In the genomic region with DNA sequence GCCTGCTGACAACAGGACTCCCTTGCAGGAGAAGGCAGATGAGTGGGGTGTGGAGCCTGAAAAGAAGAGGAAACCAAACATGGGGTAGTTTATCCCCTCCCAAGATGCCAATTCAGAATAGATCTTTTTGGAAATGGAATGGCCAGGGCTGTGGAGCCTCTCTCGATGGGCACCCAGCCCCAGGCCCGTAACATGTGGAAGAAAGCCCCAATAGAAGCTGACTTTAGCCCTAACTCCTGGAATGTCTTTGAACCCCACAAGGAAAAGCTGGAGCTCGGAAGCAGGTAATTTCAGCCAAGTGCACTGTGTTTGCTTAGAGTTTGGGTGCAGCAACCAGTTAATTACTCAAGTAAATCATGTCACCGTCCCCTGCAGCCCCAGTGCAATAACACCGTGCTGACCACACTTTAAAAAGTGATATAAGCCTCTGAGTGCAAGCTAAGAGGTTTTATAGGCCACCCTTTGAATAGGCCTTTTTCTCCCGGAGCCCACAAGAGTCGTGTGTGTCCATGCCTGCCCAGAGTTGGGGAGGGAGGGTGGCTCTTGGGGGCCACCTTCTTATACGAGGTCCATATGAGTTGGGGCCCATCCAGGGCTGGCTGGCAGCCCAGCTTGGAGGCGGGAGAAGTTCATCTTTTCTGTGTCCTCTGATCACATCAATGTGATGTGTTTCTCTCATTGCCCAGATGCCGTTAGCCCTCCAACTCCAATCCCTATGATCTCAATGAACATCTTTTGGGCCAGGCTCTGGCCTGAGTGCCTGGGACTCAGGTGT, we compare ENCODE assay signal across 32 cellular contexts.
"Had no signal": no experiment of that assay in that cellular context is flagged by ENCODE, and none has a peak within 500 bp of the region (broad histone marks: within the 10 kb centered on the region; RNA-seq: fewer than 3 reads in every experiment).

No MANE protein-coding gene starts in this region.

- ATAC-seq: activated CD8-positive, alpha-beta T cell treated with anti-CD3 and anti-CD28 coated beads, Interleukin-2, amount 10 ng/mL, durations not matched to agents 7 days and 5 days; activated naive CD4-positive, alpha-beta T cell treated with anti-CD3 and anti-CD28 coated beads, Interleukin-2, amount 50 U/mL, for 72 hours; activated naive CD8-positive, alpha-beta T cell treated with anti-CD3 and anti-CD28 coated beads, Interleukin-2, amount 50 U/mL, for 24 hours; body of pancreas; SK-N-SH treated with all-trans-retinoic acid at 6 μM for 48 hours had no signal

- H3K4me3 ChIP-seq: ascending aorta, body of pancreas, Peyer's patch, SJSA1 had no signal

- H3K36me3 Mint-ChIP-seq: activated naive CD4-positive, alpha-beta T cell treated with anti-CD3 and anti-CD28 coated beads, Interleukin-2, amount 50 U/mL, for 72 hours; WTC11 had no signal

- DNase-seq: activated CD4-positive, alpha-beta T cell treated with anti-CD3 and anti-CD28 coated beads for 48 hours; activated CD4-positive, alpha-beta T cell treated with anti-CD3 and anti-CD28 coated beads, Interleukin-2, amount 50 U/mL, for 4 hours; activated CD4-positive, CD25-positive, alpha-beta regulatory T cell treated with anti-CD3 and anti-CD28 coated beads, Interleukin-2, amount 50 U/mL, for 72 hours; activated CD8-positive, alpha-beta memory T cell treated with anti-CD3 and anti-CD28 coated beads, Interleukin-2, amount 50 U/mL, for 48 hours; activated CD8-positive, alpha-beta T cell treated with anti-CD3 and anti-CD28 coated beads, Interleukin-2, amount 10 ng/mL, durations not matched to agents 7 days and 5 days; activated naive CD8-positive, alpha-beta T cell treated with anti-CD3 and anti-CD28 coated beads, Interleukin-2, amount 50 U/mL, for 24 hours; activated T-cell treated with anti-CD3 and anti-CD28 coated beads, Interleukin-2, amount 50 U/mL, for 1 hour; amniotic stem cell; body of pancreas; central memory CD4-positive, alpha-beta T cell; NCI-H1092; NCI-H1417 treated with DMSO at 0.1 percent for 48 hours; NCI-H1694; NCI-H2029; NCI-H2107; NCI-H345; NCI-H510A treated with DMSO at 0.1 percent for 48 hours; NCI-H69; NK-92 treated with Interleukin-12 subunit alpha and Interleukin-12 subunit beta, amount 100 ng/mL, for 24 hours; OCI-M1; Right ventricle myocardium superior; SW 1271; T-helper 9 cell had no signal

- H3K4me1 ChIP-seq: Peyer's patch had no signal

- H3K36me3 ChIP-seq: ascending aorta, Peyer's patch, SJSA1 had no signal

- H3K27ac ChIP-seq: ascending aorta, body of pancreas, KMS-11, Peyer's patch, RWPE1, SJSA1 had no signal

- H3K4me3 Mint-ChIP-seq: activated CD8-positive, alpha-beta T cell treated with anti-CD3 and anti-CD28 coated beads, Interleukin-2, amount 10 ng/mL, durations not matched to agents 7 days and 5 days; activated naive CD8-positive, alpha-beta T cell treated with anti-CD3 and anti-CD28 coated beads, Interleukin-2, amount 50 U/mL, for 24 hours; T-helper 1 cell treated with Interleukin-12 subunit alpha and Interleukin-12 subunit beta and Interleukin-4 antibody, amounts not matched to agents 30 μg/mL and 1 μg/mL, for 36 hours; WTC11 had no signal

- H3K27me3 ChIP-seq: ascending aorta, body of pancreas, Peyer's patch, SJSA1 had no signal

- H3K4me2 ChIP-seq: KMS-11 had no signal

- H3K27ac Mint-ChIP-seq: activated CD8-positive, alpha-beta T cell treated with anti-CD3 and anti-CD28 coated beads, Interleukin-2, amount 10 ng/mL, durations not matched to agents 7 days and 5 days; activated naive CD8-positive, alpha-beta T cell treated with anti-CD3 and anti-CD28 coated beads, Interleukin-2, amount 50 U/mL, for 24 hours; T-helper 1 cell treated with Interleukin-12 subunit alpha and Interleukin-12 subunit beta and Interleukin-4 antibody, amounts not matched to agents 30 μg/mL and 1 μg/mL, for 36 hours; WTC11 had no signal

- H3K4me1 Mint-ChIP-seq: activated naive CD8-positive, alpha-beta T cell treated with anti-CD3 and anti-CD28 coated beads, Interleukin-2, amount 50 U/mL, for 24 hours had no signal

- H3K9me3 ChIP-seq: ascending aorta, body of pancreas, Peyer's patch, SJSA1 had no signal
